ENCODE assay signal across 1 cellular context in the genomic region with DNA sequence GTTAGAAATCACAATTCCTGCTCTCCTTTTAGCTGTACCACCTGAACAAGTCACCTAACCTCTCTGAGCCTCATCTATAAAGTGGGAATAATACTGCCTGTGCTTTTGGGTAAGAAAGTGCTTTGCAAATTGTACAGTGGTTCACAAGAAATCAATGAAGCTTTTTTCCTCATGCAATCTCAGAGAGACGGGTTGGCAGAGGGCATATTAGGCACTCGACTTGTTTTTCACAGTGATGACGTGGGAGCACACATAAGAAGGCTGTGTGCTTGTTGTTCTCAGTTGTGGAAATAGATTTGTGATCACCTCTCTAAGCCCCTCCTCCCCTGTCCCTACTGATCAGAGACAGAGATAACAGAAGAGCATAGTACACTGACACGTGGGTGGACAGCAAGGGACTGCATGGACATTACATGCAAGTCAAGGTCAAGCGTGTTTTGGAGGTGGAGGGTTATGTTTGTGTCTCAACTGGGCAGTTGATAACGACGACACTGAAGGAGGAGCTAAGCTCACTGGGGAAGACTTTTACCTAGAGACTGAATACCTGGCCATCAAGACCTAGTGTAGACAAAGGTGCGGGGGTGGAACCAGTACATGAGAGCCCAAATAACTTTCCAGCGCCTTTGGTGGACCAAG.
TF ChIP-seq lines count a peak whose summit lies in the region.

No MANE protein-coding gene starts in this region.

TF ChIP-seq in HepG2, 621 proteins besides CTCF, POLR2A, EP300 and RAD21 (continued from another document and continues in another):
- TF ChIP-seq MLX (CRISPR knock-in tag; IDR thresholded peaks at IDR 0.05) (peak; percentile 100), IKZF4 (CRISPR knock-in tag; IDR thresholded peaks at IDR 0.05; ENCODE audit: borderline replicate concordance, low read depth, not compliant biosample characterization) (peak; percentile 82), ELF3 (CRISPR knock-in tag; IDR thresholded peaks at IDR 0.05) (peak; percentile 92), TCF7 (IDR thresholded peaks at IDR 0.05; ENCODE audit: low read depth) (peak; percentile 56; the same call in 1 of the 2 replicates), SYNCRIP (IDR thresholded peaks at IDR 0.05; ENCODE audit: insufficient read depth, low read depth, low read length) (no peak), HOXA5 (CRISPR knock-in tag; IDR thresholded peaks at IDR 0.05) (peak; percentile 75; the same call in 1 of the 2 replicates), NONO (IDR thresholded peaks at IDR 0.05) (no peak), NONO (CRISPR knock-in tag; conservative IDR thresholded peaks at IDR 0.05) (peak; percentile 91), ZFY (CRISPR knock-in tag; IDR thresholded peaks at IDR 0.05) (no peak), KAT8 (CRISPR knock-in tag; IDR thresholded peaks at IDR 0.05) (peak; percentile 89), RCOR2 (CRISPR knock-in tag; IDR thresholded peaks at IDR 0.05) (no peak; the same call in none of the 2 replicates), NR2F1 (CRISPR knock-in tag; IDR thresholded peaks at IDR 0.05) (peak; percentile 78 to 93), ZBTB37 (CRISPR knock-in tag; IDR thresholded peaks at IDR 0.05) (no peak), ZNF12 (CRISPR knock-in tag; IDR thresholded peaks at IDR 0.05) (no peak; the same call in 1 of the 2 replicates), MXI1 (IDR thresholded peaks at IDR 0.05; ENCODE audit: borderline replicate concordance, low read depth, low read length) (peak; percentile 82; the same call in 2 of the 3 replicates), E2F5 (CRISPR knock-in tag; conservative IDR thresholded peaks at IDR 0.05) (no peak), KDM5B (CRISPR knock-in tag; IDR thresholded peaks at IDR 0.05; ENCODE audit: borderline replicate concordance) (no peak), ZNF382 (CRISPR knock-in tag; IDR thresholded peaks at IDR 0.05; ENCODE audit: borderline replicate concordance) (no peak), ZNF883 (CRISPR knock-in tag; IDR thresholded peaks at IDR 0.05; ENCODE audit: not compliant biosample characterization) (no peak), PCBP2 (optimal IDR thresholded peaks at IDR 0.05; ENCODE audit: low read depth, low read length, poor library complexity, severe bottlenecking) (no peak), SP4 (CRISPR knock-in tag; IDR thresholded peaks at IDR 0.05) (peak; percentile 78; the same call in 1 of the 2 replicates), SSRP1 (CRISPR knock-in tag; IDR thresholded peaks at IDR 0.05) (no peak), CREM (IDR thresholded peaks at IDR 0.05) (peak; percentile 88), CREM (CRISPR knock-in tag; IDR thresholded peaks at IDR 0.05) (no peak), GMEB1 (CRISPR knock-in tag; IDR thresholded peaks at IDR 0.05; ENCODE audit: borderline replicate concordance) (peak; percentile 64; the same call in 1 of the 2 replicates), ZNF275 (CRISPR knock-in tag; IDR thresholded peaks at IDR 0.05; ENCODE audit: borderline replicate concordance) (no peak), ZNF740 (CRISPR knock-in tag; IDR thresholded peaks at IDR 0.05) (peak; percentile 32; the same call in 1 of the 2 replicates), THYN1 (CRISPR knock-in tag; IDR thresholded peaks at IDR 0.05; ENCODE audit: borderline replicate concordance, low read depth) (no peak), WIZ (CRISPR knock-in tag; IDR thresholded peaks at IDR 0.05) (no peak), ZNF530 (CRISPR knock-in tag; IDR thresholded peaks at IDR 0.05; ENCODE audit: low read depth) (no peak), GATAD1 (CRISPR knock-in tag; IDR thresholded peaks at IDR 0.05) (peak; percentile 78; the same call in 1 of the 2 replicates), ZNF256 (CRISPR knock-in tag; conservative IDR thresholded peaks at IDR 0.05) (no peak), FOXC1 (CRISPR knock-in tag; IDR thresholded peaks at IDR 0.05; ENCODE audit: borderline replicate concordance) (peak; percentile 84), ZNF891 (CRISPR knock-in tag; IDR thresholded peaks at IDR 0.05) (no peak), XRCC5 (optimal IDR thresholded peaks at IDR 0.05; ENCODE audit: low read length) (no peak)
- TF ChIP-seq, protein P1, sequence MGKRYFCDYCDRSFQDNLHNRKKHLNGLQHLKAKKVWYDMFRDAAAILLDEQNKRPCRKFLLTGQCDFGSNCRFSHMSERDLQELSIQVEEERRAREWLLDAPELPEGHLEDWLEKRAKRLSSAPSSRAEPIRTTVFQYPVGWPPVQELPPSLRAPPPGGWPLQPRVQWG (CRISPR knock-in tag; IDR thresholded peaks at IDR 0.05; ENCODE audit: borderline replicate concordance, low read depth): no peak
- TF ChIP-seq, protein P2, sequence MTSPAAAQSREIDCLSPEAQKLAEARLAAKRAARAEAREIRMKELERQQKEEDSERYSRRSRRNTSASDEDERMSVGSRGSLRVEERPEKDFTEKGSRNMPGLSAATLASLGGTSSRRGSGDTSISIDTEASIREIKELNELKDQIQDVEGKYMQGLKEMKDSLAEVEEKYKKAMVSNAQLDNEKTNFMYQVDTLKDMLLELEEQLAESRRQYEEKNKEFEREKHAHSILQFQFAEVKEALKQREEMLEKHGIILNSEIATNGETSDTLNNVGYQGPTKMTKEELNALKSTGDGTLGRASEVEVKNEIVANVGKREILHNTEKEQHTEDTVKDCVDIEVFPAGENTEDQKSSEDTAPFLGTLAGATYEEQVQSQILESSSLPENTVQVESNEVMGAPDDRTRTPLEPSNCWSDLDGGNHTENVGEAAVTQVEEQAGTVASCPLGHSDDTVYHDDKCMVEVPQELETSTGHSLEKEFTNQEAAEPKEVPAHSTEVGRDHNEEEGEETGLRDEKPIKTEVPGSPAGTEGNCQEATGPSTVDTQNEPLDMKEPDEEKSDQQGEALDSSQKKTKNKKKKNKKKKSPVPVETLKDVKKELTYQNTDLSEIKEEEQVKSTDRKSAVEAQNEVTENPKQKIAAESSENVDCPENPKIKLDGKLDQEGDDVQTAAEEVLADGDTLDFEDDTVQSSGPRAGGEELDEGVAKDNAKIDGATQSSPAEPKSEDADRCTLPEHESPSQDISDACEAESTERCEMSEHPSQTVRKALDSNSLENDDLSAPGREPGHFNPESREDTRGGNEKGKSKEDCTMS (CRISPR knock-in tag; conservative IDR thresholded peaks at IDR 0.05): no peak
- TF ChIP-seq, protein P3, sequence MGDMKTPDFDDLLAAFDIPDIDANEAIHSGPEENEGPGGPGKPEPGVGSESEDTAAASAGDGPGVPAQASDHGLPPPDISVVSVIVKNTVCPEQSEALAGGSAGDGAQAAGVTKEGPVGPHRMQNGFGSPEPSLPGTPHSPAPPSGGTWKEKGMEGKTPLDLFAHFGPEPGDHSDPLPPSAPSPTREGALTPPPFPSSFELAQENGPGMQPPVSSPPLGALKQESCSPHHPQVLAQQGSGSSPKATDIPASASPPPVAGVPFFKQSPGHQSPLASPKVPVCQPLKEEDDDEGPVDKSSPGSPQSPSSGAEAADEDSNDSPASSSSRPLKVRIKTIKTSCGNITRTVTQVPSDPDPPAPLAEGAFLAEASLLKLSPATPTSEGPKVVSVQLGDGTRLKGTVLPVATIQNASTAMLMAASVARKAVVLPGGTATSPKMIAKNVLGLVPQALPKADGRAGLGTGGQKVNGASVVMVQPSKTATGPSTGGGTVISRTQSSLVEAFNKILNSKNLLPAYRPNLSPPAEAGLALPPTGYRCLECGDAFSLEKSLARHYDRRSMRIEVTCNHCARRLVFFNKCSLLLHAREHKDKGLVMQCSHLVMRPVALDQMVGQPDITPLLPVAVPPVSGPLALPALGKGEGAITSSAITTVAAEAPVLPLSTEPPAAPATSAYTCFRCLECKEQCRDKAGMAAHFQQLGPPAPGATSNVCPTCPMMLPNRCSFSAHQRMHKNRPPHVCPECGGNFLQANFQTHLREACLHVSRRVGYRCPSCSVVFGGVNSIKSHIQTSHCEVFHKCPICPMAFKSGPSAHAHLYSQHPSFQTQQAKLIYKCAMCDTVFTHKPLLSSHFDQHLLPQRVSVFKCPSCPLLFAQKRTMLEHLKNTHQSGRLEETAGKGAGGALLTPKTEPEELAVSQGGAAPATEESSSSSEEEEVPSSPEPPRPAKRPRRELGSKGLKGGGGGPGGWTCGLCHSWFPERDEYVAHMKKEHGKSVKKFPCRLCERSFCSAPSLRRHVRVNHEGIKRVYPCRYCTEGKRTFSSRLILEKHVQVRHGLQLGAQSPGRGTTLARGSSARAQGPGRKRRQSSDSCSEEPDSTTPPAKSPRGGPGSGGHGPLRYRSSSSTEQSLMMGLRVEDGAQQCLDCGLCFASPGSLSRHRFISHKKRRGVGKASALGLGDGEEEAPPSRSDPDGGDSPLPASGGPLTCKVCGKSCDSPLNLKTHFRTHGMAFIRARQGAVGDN (CRISPR knock-in tag; IDR thresholded peaks at IDR 0.05): no peak
- TF ChIP-seq, protein P4, sequence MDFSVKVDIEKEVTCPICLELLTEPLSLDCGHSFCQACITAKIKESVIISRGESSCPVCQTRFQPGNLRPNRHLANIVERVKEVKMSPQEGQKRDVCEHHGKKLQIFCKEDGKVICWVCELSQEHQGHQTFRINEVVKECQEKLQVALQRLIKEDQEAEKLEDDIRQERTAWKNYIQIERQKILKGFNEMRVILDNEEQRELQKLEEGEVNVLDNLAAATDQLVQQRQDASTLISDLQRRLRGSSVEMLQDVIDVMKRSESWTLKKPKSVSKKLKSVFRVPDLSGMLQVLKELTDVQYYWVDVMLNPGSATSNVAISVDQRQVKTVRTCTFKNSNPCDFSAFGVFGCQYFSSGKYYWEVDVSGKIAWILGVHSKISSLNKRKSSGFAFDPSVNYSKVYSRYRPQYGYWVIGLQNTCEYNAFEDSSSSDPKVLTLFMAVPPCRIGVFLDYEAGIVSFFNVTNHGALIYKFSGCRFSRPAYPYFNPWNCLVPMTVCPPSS (IDR thresholded peaks at IDR 0.05): no peak
